Comparison of ENCODE assay signal across 26 cellular contexts in the genomic region with DNA sequence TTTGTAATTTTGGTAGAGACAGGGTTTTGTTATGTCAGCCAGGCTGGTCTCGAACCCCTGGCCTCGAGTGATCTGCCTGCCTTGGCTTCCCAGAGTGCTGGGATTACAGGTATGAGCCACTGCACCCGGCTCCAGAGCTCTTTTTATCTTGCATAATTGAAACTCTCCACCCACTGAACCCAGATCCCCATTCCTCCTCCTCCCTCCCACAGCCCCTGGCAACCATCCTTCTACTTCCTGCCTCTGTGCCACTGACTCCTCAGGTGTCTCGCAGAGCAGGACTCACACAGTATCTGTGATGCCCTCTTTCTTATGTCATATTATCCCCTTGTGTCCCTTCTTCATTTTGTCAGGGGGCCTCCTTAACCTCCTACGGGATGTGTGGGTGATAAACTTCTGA.
"Had no signal": no experiment of that assay in that cellular context is flagged by ENCODE, and none has a peak within 500 bp of the region (broad histone marks: within the 10 kb centered on the region; RNA-seq: fewer than 3 reads in every experiment).

No MANE protein-coding gene starts in this region.

- H3K4me3 Mint-ChIP-seq: activated CD4-positive, alpha-beta memory T cell treated with anti-CD3 and anti-CD28 coated beads for 36 hours; activated CD8-positive, alpha-beta memory T cell treated with anti-CD3 and anti-CD28 coated beads, Interleukin-2, amount 10 ng/mL, durations not matched to agents 7 days and 5 days; activated CD8-positive, alpha-beta T cell treated with anti-CD3 and anti-CD28 coated beads, Interleukin-2, amount 10 ng/mL, durations not matched to agents 7 days and 5 days; activated naive CD4-positive, alpha-beta T cell treated with anti-CD3 and anti-CD28 coated beads for 36 hours; activated naive CD4-positive, alpha-beta T cell treated with anti-CD3 and anti-CD28 coated beads, Interleukin-2, amount 50 U/mL, for 24 hours; activated naive CD8-positive, alpha-beta T cell treated with anti-CD3 and anti-CD28 coated beads, Interleukin-2, amount 10 ng/mL, durations not matched to agents 7 days and 5 days; activated T-helper 1 cell treated with anti-CD3 and anti-CD28 coated beads, Interleukin-12 subunit alpha, Interleukin-12 subunit beta, Interleukin-2, Interleukin-4 antibody, amounts not matched to agents 30 ng/mL and 10 ng/mL and 1 ng/mL, durations not matched to agents 14 hours and 24 hours and 36 hours; brain had no signal

- H3K27me3 Mint-ChIP-seq: activated CD4-positive, alpha-beta memory T cell treated with anti-CD3 and anti-CD28 coated beads for 36 hours; activated CD8-positive, alpha-beta memory T cell treated with anti-CD3 and anti-CD28 coated beads, Interleukin-2, amount 10 ng/mL, durations not matched to agents 7 days and 5 days; activated naive CD4-positive, alpha-beta T cell treated with anti-CD3 and anti-CD28 coated beads, Interleukin-2, amount 50 U/mL, for 24 hours; activated naive CD8-positive, alpha-beta T cell treated with anti-CD3 and anti-CD28 coated beads, Interleukin-2, amount 10 ng/mL, durations not matched to agents 7 days and 5 days; brain had no signal

- H3K27me3 ChIP-seq: ascending aorta, colonic mucosa, esophagus squamous epithelium, gastroesophageal sphincter had no signal

- ATAC-seq: activated CD8-positive, alpha-beta memory T cell treated with anti-CD3 and anti-CD28 coated beads, Interleukin-2, amount 10 ng/mL, durations not matched to agents 7 days and 5 days; activated CD8-positive, alpha-beta T cell treated with anti-CD3 and anti-CD28 coated beads, Interleukin-2, amount 10 ng/mL, durations not matched to agents 7 days and 5 days; gastroesophageal sphincter had no signal

- H3K36me3 ChIP-seq: ascending aorta, colonic mucosa, esophagus squamous epithelium, gastroesophageal sphincter had no signal

- H3K4me1 ChIP-seq: ascending aorta, colonic mucosa, esophagus squamous epithelium, gastroesophageal sphincter had no signal

- H3K9me3 ChIP-seq: ascending aorta, colonic mucosa, esophagus squamous epithelium, gastroesophageal sphincter had no signal

- H3K36me3 Mint-ChIP-seq: activated CD8-positive, alpha-beta memory T cell treated with anti-CD3 and anti-CD28 coated beads, Interleukin-2, amount 10 ng/mL, durations not matched to agents 7 days and 5 days; activated naive CD8-positive, alpha-beta T cell treated with anti-CD3 and anti-CD28 coated beads, Interleukin-2, amount 10 ng/mL, durations not matched to agents 7 days and 5 days had no signal

- H3K27ac ChIP-seq: ascending aorta, colonic mucosa, epithelial cell of prostate, esophagus squamous epithelium, gastroesophageal sphincter had no signal

- H3K27ac Mint-ChIP-seq: activated CD4-positive, alpha-beta memory T cell treated with anti-CD3 and anti-CD28 coated beads for 36 hours; activated CD8-positive, alpha-beta memory T cell treated with anti-CD3 and anti-CD28 coated beads, Interleukin-2, amount 10 ng/mL, durations not matched to agents 7 days and 5 days; activated CD8-positive, alpha-beta T cell treated with anti-CD3 and anti-CD28 coated beads, Interleukin-2, amount 10 ng/mL, durations not matched to agents 7 days and 5 days; activated naive CD4-positive, alpha-beta T cell treated with anti-CD3 and anti-CD28 coated beads for 36 hours; activated naive CD4-positive, alpha-beta T cell treated with anti-CD3 and anti-CD28 coated beads, Interleukin-2, amount 50 U/mL, for 24 hours; activated naive CD8-positive, alpha-beta T cell treated with anti-CD3 and anti-CD28 coated beads, Interleukin-2, amount 10 ng/mL, durations not matched to agents 7 days and 5 days; activated T-helper 1 cell treated with anti-CD3 and anti-CD28 coated beads, Interleukin-12 subunit alpha, Interleukin-12 subunit beta, Interleukin-2, Interleukin-4 antibody, amounts not matched to agents 30 ng/mL and 10 ng/mL and 1 ng/mL, durations not matched to agents 14 hours and 24 hours and 36 hours; activated T-helper 2 cell treated with anti-CD3 and anti-CD28 coated beads, Interferon-gamma antibody, Interleukin-2, Interleukin-4, amounts not matched to agents 10 μg/mL and 5 μg/mL and 100 μg/mL, durations not matched to agents 14 hours and 24 hours and 36 hours; brain had no signal

- H3K9me3 Mint-ChIP-seq: activated naive CD8-positive, alpha-beta T cell treated with anti-CD3 and anti-CD28 coated beads, Interleukin-2, amount 10 ng/mL, durations not matched to agents 7 days and 5 days; activated T-helper 1 cell treated with anti-CD3 and anti-CD28 coated beads, Interleukin-12 subunit alpha, Interleukin-12 subunit beta, Interleukin-2, Interleukin-4 antibody, amounts not matched to agents 30 ng/mL and 10 ng/mL and 1 ng/mL, durations not matched to agents 14 hours and 24 hours and 36 hours; activated T-helper 2 cell treated with anti-CD3 and anti-CD28 coated beads, Interferon-gamma antibody, Interleukin-2, Interleukin-4, amounts not matched to agents 10 μg/mL and 5 μg/mL and 100 μg/mL, durations not matched to agents 14 hours and 24 hours and 36 hours had no signal

- H3K4me3 ChIP-seq: ascending aorta, colonic mucosa, esophagus squamous epithelium, gastroesophageal sphincter had no signal

- H3K4me1 Mint-ChIP-seq: activated CD8-positive, alpha-beta memory T cell treated with anti-CD3 and anti-CD28 coated beads, Interleukin-2, amount 10 ng/mL, durations not matched to agents 7 days and 5 days; activated naive CD4-positive, alpha-beta T cell treated with anti-CD3 and anti-CD28 coated beads, Interleukin-2, amount 50 U/mL, for 24 hours; brain had no signal

- DNase-seq: activated CD4-positive, alpha-beta memory T cell treated with anti-CD3 and anti-CD28 coated beads for 36 hours; activated CD4-positive, alpha-beta T cell treated with anti-CD3 and anti-CD28 coated beads for 1 hour; activated CD4-positive, alpha-beta T cell treated with anti-CD3 and anti-CD28 coated beads for 4 hours; activated CD4-positive, alpha-beta T cell treated with anti-CD3 and anti-CD28 coated beads, Interleukin-2, amount 50 U/mL, for 1 hour; activated CD8-positive, alpha-beta memory T cell treated with anti-CD3 and anti-CD28 coated beads, Interleukin-2, amount 10 ng/mL, durations not matched to agents 7 days and 5 days; activated CD8-positive, alpha-beta memory T cell treated with anti-CD3 and anti-CD28 coated beads, Interleukin-2, amount 50 U/mL, for 4 hours; activated CD8-positive, alpha-beta T cell treated with anti-CD3 and anti-CD28 coated beads, Interleukin-2, amount 10 ng/mL, durations not matched to agents 7 days and 5 days; activated effector memory CD4-positive, alpha-beta T cell treated with anti-CD3 and anti-CD28 coated beads, Interleukin-2, amount 50 U/mL, for 16 hours; activated naive CD4-positive, alpha-beta T cell treated with anti-CD3 and anti-CD28 coated beads for 36 hours; activated naive CD8-positive, alpha-beta T cell treated with anti-CD3 and anti-CD28 coated beads, Interleukin-2, amount 10 ng/mL, durations not matched to agents 7 days and 5 days; activated T-cell treated with anti-CD3 and anti-CD28 coated beads, Interleukin-2, amount 50 U/mL, for 1 hour; activated T-cell treated with anti-CD3 and anti-CD28 coated beads, Interleukin-2, amount 50 U/mL, for 48 hours; central memory CD4-positive, alpha-beta T cell; cerebellar nuclear complex; colonic mucosa; effector CD8-positive, alpha-beta T cell; esophagus squamous epithelium; foreskin melanocyte; T-helper 2 cell had no signal
